In the genomic region with DNA sequence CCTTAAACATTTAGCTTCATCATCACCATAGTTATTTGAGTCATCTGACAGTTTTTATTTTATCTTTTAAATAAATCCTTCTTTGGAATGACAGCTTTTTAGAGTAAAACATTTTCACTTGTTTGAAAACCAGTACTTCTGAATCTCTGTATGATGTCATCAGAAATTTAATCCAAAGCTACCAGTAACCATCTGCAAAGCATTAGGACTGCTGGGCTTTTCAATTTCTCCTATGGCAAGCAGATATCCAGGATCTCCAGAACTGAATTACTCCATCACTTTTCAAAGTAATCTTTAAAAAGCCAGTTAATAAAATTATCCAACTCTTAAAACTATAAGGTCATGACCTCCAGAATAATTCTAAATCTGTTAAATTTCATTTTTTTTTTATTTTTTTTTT, we compare ENCODE assay signal across 17 cellular contexts. TPM values are rescaled to one million over a fixed set of nuclear protein-coding genes. Genes with fewer than 3 reads are reported as not detected.
DNase-seq lines count a peak whose midpoint lies in the region; ATAC-seq and TF ChIP-seq lines count a peak whose summit lies in the region.
"Had no signal": no experiment of that assay in that cellular context is flagged by ENCODE, and none has a peak within 500 bp of the region (broad histone marks: within the 10 kb centered on the region; RNA-seq: fewer than 3 reads in every experiment).

No MANE protein-coding gene starts in this region.

- no peaks in the 10 kb centered on the region for H3K9me3 ChIP-seq in GM23248 (ENCODE audit: low read depth)
- no peaks in the 10 kb centered on the region for H3K9me3 ChIP-seq in uterus

- in situ Hi-C loops in GM23248 (cut with MboI) = no loop called here
- in situ Hi-C loops in astrocyte of the spinal cord (cut with HindIII; ENCODE audit: low sequenced_read_pairs) = no loop called here

- no peak overlapping the region for H3K27ac Mint-ChIP-seq in activated T-helper 2 cell treated with anti-CD3 and anti-CD28 coated beads, Interferon-gamma antibody, Interleukin-2, Interleukin-4, amounts not matched to agents 10 μg/mL and 5 μg/mL and 100 μg/mL, durations not matched to agents 14 hours and 24 hours and 36 hours

- no peaks in the 10 kb centered on the region for H3K9me2 ChIP-seq in GM23248 (ENCODE audit: insufficient read depth)

- H3K4me3 ChIP-seq in GM23248 (no peak overlapping the region), astrocyte of the spinal cord (ENCODE audit: low read depth, low read length) (no peak overlapping the region), uterus (no peak overlapping the region)

- H3K79me2 ChIP-seq in GM23248 (ENCODE audit: insufficient read depth) = peaks cover 42% of the 10 kb centered on the region

- H3K36me3 ChIP-seq in GM23248 (ENCODE audit: low read depth) (peaks cover 26% of the 10 kb centered on the region), uterus (no peaks in the 10 kb centered on the region)

- TF ChIP-seq POLR2A in uterus (IDR thresholded peaks at IDR 0.05) = no peak

- peaks cover 30% of the 10 kb centered on the region for H3F3A ChIP-seq in GM23248 (ENCODE audit: insufficient read depth)

- H3K27me3 ChIP-seq in GM23248 (replicated peaks; ENCODE audit: insufficient read depth) (no peaks in the 10 kb centered on the region), uterus (no peaks in the 10 kb centered on the region)

- H3K4me3 Mint-ChIP-seq in activated T-helper 2 cell treated with anti-CD3 and anti-CD28 coated beads, Interferon-gamma antibody, Interleukin-2, Interleukin-4, amounts not matched to agents 10 μg/mL and 5 μg/mL and 100 μg/mL, durations not matched to agents 14 hours and 24 hours and 36 hours (ENCODE audit: low read depth) = no peak overlapping the region

- TF ChIP-seq CTCF in AG09319 (IDR thresholded peaks at IDR 0.05; ENCODE audit: low read depth, low read length) (no peak), astrocyte of the spinal cord (IDR thresholded peaks at IDR 0.05; ENCODE audit: low read depth, low read length) (no peak), uterus (IDR thresholded peaks at IDR 0.05) (no peak)

- no peak overlapping the region for H2AFZ ChIP-seq in GM23248

- DNase-seq in AG09319 (ENCODE audit: extremely low read depth, low read depth) (peak; percentile 40), GM23248 (peak; percentile 42), astrocyte of the spinal cord (ENCODE audit: low read depth, low spot score) (peak; percentile 8), fibroblast of the conjunctiva (ENCODE audit: low read depth) (peak; percentile 46), uterus (no peak)
- no peak for DNase-seq in activated T-helper 2 cell treated with anti-CD3 and anti-CD28 coated beads, Interferon-gamma antibody, Interleukin-2, Interleukin-4, amounts not matched to agents 10 μg/mL and 5 μg/mL and 100 μg/mL, durations not matched to agents 14 hours and 24 hours and 36 hours (ENCODE audit: low spot score)
- DNase-seq: C1 segment of cervical spinal cord, H7, NCI-H187, NCI-H69, OCI-M1, SHP77 treated with DMSO at 0.1 percent for 48 hours, SW 1271 had no signal

- peaks cover 8% of the 10 kb centered on the region for H3K9me3 Mint-ChIP-seq in activated T-helper 2 cell treated with anti-CD3 and anti-CD28 coated beads, Interferon-gamma antibody, Interleukin-2, Interleukin-4, amounts not matched to agents 10 μg/mL and 5 μg/mL and 100 μg/mL, durations not matched to agents 14 hours and 24 hours and 36 hours

- H4K20me1 ChIP-seq in GM23248 (ENCODE audit: insufficient read depth) = no peaks in the 10 kb centered on the region

- H3K4me1 Mint-ChIP-seq in activated T-helper 2 cell treated with anti-CD3 and anti-CD28 coated beads, Interferon-gamma antibody, Interleukin-2, Interleukin-4, amounts not matched to agents 10 μg/mL and 5 μg/mL and 100 μg/mL, durations not matched to agents 14 hours and 24 hours and 36 hours (ENCODE audit: low read depth) = peaks cover 6% of the 10 kb centered on the region

- intact Hi-C loops in activated T-helper 2 cell treated with anti-CD3 and anti-CD28 coated beads, Interferon-gamma antibody, Interleukin-2, Interleukin-4, amounts not matched to agents 10 μg/mL and 5 μg/mL and 100 μg/mL, durations not matched to agents 14 hours and 24 hours and 36 hours (cut with micrococcal nuclease) = no loop called here
- intact Hi-C loops in uterus (cut with DNase I; ENCODE audit: low total_unique reads) = no loop called here

- peaks cover 48% of the 10 kb centered on the region for H3K36me3 Mint-ChIP-seq in activated T-helper 2 cell treated with anti-CD3 and anti-CD28 coated beads, Interferon-gamma antibody, Interleukin-2, Interleukin-4, amounts not matched to agents 10 μg/mL and 5 μg/mL and 100 μg/mL, durations not matched to agents 14 hours and 24 hours and 36 hours (ENCODE audit: low read depth)

- H3K9ac ChIP-seq in GM23248 = no peak overlapping the region

- H3K27ac ChIP-seq in GM23248 (no peak overlapping the region), uterus (no peak overlapping the region)

- H3K4me2 ChIP-seq in GM23248 (ENCODE audit: unreplicated experiment) = no peak overlapping the region

- H3K4me1 ChIP-seq in GM23248 (ENCODE audit: insufficient read depth) (peaks cover 11% of the 10 kb centered on the region), uterus (peaks cover 0 to 10% of the 10 kb centered on the region in 2 donors)

- no peak for ATAC-seq in GM18868 (IDR thresholded peaks at IDR 0.05; ENCODE audit: unreplicated experiment)

- H3K27me3 Mint-ChIP-seq in activated T-helper 2 cell treated with anti-CD3 and anti-CD28 coated beads, Interferon-gamma antibody, Interleukin-2, Interleukin-4, amounts not matched to agents 10 μg/mL and 5 μg/mL and 100 μg/mL, durations not matched to agents 14 hours and 24 hours and 36 hours (ENCODE audit: low read depth) = no peaks in the 10 kb centered on the region

RNA-seq across cellular contexts. Expression of gene CHCT1, which starts 51.5 kb away (rescaled TPM):
- total RNA-seq in GM23248 (2014; rRNA removed; shearing (Covaris generic)) = not detected in 2 replicates
- not detected in 2 replicates for polyA plus RNA-seq in GM23248 (2016; fragmentation: Nextera tagmentation; extraction: Ambion mirVana)
- 0.43 and 0.55 TPM in 2 replicates for total RNA-seq in activated T-helper 2 cell treated with anti-CD3 and anti-CD28 coated beads, Interferon-gamma antibody, Interleukin-2, Interleukin-4, amounts not matched to agents 10 μg/mL and 5 μg/mL and 100 μg/mL, durations not matched to agents 14 hours and 24 hours and 36 hours
- not detected for total RNA-seq in uterus
- total RNA-seq: H7, HT1080, RPMI7951 had no signal
- polyA plus RNA-seq: AG04450 had no signal

RNA-seq across cellular contexts. Expression of gene APPBP2, which starts 52.3 kb away (rescaled TPM):
- 30.6 and 57.5 TPM in 2 replicates for total RNA-seq in GM23248 (2014; rRNA removed; shearing (Covaris generic))
- 39.3 and 41.7 TPM in 2 replicates for polyA plus RNA-seq in GM23248 (2016; fragmentation: Nextera tagmentation; extraction: Ambion mirVana)
- 23.2 and 26.9 TPM in 2 replicates for total RNA-seq in activated T-helper 2 cell treated with anti-CD3 and anti-CD28 coated beads, Interferon-gamma antibody, Interleukin-2, Interleukin-4, amounts not matched to agents 10 μg/mL and 5 μg/mL and 100 μg/mL, durations not matched to agents 14 hours and 24 hours and 36 hours
- total RNA-seq in uterus = 100 to 1,000 TPM in 1 of 4 donors, 10 to 100 TPM in 3; 13.8 to 103 (median 36.2) TPM

Comparison
In these comparisons a context has a peak if more than half of its experiments do, and no peak if none do; other contexts are left out.
1. DNase-seq: peak in AG09319 (single experiment), GM23248 (single experiment), astrocyte of the spinal cord (single experiment) and fibroblast of the conjunctiva (single experiment); none in activated T-helper 2 cell treated with anti-CD3 and anti-CD28 coated beads, Interferon-gamma antibody, Interleukin-2, Interleukin-4, amounts not matched to agents 10 μg/mL and 5 μg/mL and 100 μg/mL, durations not matched to agents 14 hours and 24 hours and 36 hours (single experiment) and uterus (0 of 2).